9 cellular contexts compared by ENCODE assay signal in the genomic region with DNA sequence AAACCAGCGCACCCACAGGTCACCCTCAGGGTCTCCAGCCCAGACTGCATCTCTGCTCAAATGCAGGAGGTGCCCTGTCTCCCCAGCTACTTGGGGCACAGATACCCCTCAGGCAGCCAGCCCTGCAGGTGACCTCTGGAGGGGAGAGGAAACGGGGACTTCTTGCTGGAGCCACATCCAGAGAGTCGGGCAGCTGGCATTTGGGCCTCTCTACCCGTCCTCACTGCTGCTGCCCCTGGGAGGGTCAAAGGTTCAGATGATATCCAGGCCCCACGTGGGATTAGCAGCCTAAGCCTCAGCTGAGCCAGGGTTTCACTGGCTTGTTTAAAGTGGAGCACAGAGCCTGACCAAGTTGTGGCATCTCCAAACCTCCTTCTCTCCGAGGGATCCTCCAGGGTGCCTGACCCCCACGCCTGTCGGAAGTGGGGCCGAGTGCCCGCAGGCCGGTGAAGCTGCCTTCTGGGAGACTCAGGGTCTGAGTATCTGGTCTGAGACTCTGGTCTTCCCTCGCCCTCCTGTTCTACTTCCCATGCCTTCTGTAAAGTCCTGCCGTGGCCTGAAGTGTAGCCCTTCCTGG. TPM values are rescaled to one million over a fixed set of nuclear protein-coding genes. Genes with fewer than 3 reads are reported as not detected.
DNase-seq lines count a peak whose midpoint lies in the region; ATAC-seq and TF ChIP-seq lines count a peak whose summit lies in the region.
"Had no signal": no experiment of that assay in that cellular context is flagged by ENCODE, and none has a peak within 500 bp of the region (broad histone marks: within the 10 kb centered on the region; RNA-seq: fewer than 3 reads in every experiment).

No MANE protein-coding gene starts in this region.

- H3K4me3 ChIP-seq in SK-N-SH (ENCODE audit: low read depth in 2 of 2, low read length in 1 of 2) (peak overlapping the region; percentile 84 to 99), kidney epithelial cell (ENCODE audit: low read depth, low read length) (peak overlapping the region; percentile 55), subcutaneous abdominal adipose tissue (ENCODE audit: low read depth in 1 of 5, low read length in 5 of 5) (peak overlapping the region; percentile 31 to 92 (median 84))

- no peak for TF ChIP-seq RAD21 in SK-N-SH (IDR thresholded peaks at IDR 0.05; ENCODE audit: low read length)

- H3K27ac Mint-ChIP-seq in activated naive CD4-positive, alpha-beta T cell treated with anti-CD3 and anti-CD28 coated beads, Interleukin-2, amount 50 U/mL, for 72 hours: peak overlapping the region; percentile 97 to 99

- ATAC-seq in SK-N-SH treated with all-trans-retinoic acid at 6 μM for 48 hours (no peak; the same call in 2 of the 3 replicates), GM19452 (IDR thresholded peaks at IDR 0.05; ENCODE audit: unreplicated experiment) (no peak)
- no peak for ATAC-seq in activated naive CD4-positive, alpha-beta T cell treated with anti-CD3 and anti-CD28 coated beads, Interleukin-2, amount 50 U/mL, for 72 hours

- H2AFZ ChIP-seq in SK-N-SH (ENCODE audit: low read depth): no peak overlapping the region

- peaks cover 14 to 43% of the 10 kb centered on the region in 2 donors for H3K36me3 Mint-ChIP-seq in activated naive CD4-positive, alpha-beta T cell treated with anti-CD3 and anti-CD28 coated beads, Interleukin-2, amount 50 U/mL, for 72 hours

- H3K4me1 ChIP-seq in SK-N-SH (ENCODE audit: control insufficient read depth in 1 of 2, insufficient read depth in 2 of 2, low read depth in 1 of 2, low read length in 1 of 2) (peaks cover 38 to 39% of the 10 kb centered on the region in 2 experiments), subcutaneous abdominal adipose tissue (ENCODE audit: control insufficient read depth in 5 of 5, insufficient read depth in 5 of 5, low read length in 5 of 5) (peaks cover 10 to 71% (median 52%) of the 10 kb centered on the region in 5 donors)

- H3K9ac ChIP-seq in SK-N-SH (peak overlapping the region; percentile 92), subcutaneous abdominal adipose tissue (ENCODE audit: low read length in 5 of 5) (peak overlapping the region; percentile 45 to 82 (median 78))

- H3K27ac ChIP-seq in SK-N-SH (ENCODE audit: low read depth in 2 of 2, low read length in 1 of 2): peak overlapping the region; percentile 95 to 97
- peak overlapping the region; percentile 87 for H3K27ac ChIP-seq in subcutaneous abdominal adipose tissue (ENCODE audit: low read depth, low read length)

- TF ChIP-seq CTCF in SK-N-SH (IDR thresholded peaks at IDR 0.05) (no peak), kidney epithelial cell (IDR thresholded peaks at IDR 0.05; ENCODE audit: insufficient read depth, low read length, poor library complexity, severe bottlenecking) (no peak)

- peaks cover 67% of the 10 kb centered on the region for H3K79me2 ChIP-seq in SK-N-SH (ENCODE audit: insufficient read depth)

- H4K20me1 ChIP-seq in SK-N-SH (ENCODE audit: insufficient read depth): peaks cover 23% of the 10 kb centered on the region

- H3K36me3 ChIP-seq in SK-N-SH (replicated peaks in 1 of 2; ENCODE audit: control insufficient read depth in 1 of 2, insufficient read depth in 2 of 2, low read length in 1 of 2) (no peaks in the 10 kb centered on the region), kidney epithelial cell (ENCODE audit: control insufficient read depth, insufficient read depth, low read length) (no peaks in the 10 kb centered on the region), subcutaneous abdominal adipose tissue (ENCODE audit: control insufficient read depth in 5 of 5, insufficient read depth in 5 of 5, low read length in 5 of 5) (no peaks in the 10 kb centered on the region)

- H3K4me2 ChIP-seq in SK-N-SH: peak overlapping the region; percentile 97

- TF ChIP-seq EP300 in SK-N-SH (IDR thresholded peaks at IDR 0.05; ENCODE audit: borderline replicate concordance in 1 of 2, low read depth in 1 of 2, low read length in 1 of 2): no peak

- H3K9me2 ChIP-seq in SK-N-SH: no peaks in the 10 kb centered on the region

- H3K9me3 Mint-ChIP-seq in activated naive CD4-positive, alpha-beta T cell treated with anti-CD3 and anti-CD28 coated beads, Interleukin-2, amount 50 U/mL, for 72 hours: peaks cover 0 to 12% of the 10 kb centered on the region in 2 donors

- DNase-seq in SK-N-SH (no peak), kidney epithelial cell (ENCODE audit: low read depth) (no peak), NCI-H2227 (lab: John Stamatoyannopoulos, UW; ENCODE audit: unreplicated experiment) (no peak), NCI-H1436 (lab: John Stamatoyannopoulos, UW) (no peak)
- DNase-seq in activated naive CD4-positive, alpha-beta T cell treated with anti-CD3 and anti-CD28 coated beads, Interleukin-2, amount 50 U/mL, for 72 hours (ENCODE audit: low spot score in 2 of 2): no peak

- POLR2A ChIA-PET in SK-N-SH (lab: Yijun Ruan, JAX): interaction anchor here (1.4 kb wide), 1 partner anchor 12 kb away, joined by 3 read pairs; no protein-coding TSS in a partner anchor

- no peaks in the 10 kb centered on the region for H3K9me3 ChIP-seq in SK-N-SH
- no peaks in the 10 kb centered on the region for H3K9me3 ChIP-seq in subcutaneous abdominal adipose tissue (ENCODE audit: control insufficient read depth in 5 of 5, low read length in 5 of 5)

- H3K27me3 ChIP-seq in SK-N-SH (ENCODE audit: insufficient read depth) (no peaks in the 10 kb centered on the region), kidney epithelial cell (ENCODE audit: control insufficient read depth, insufficient read depth, low read length) (no peaks in the 10 kb centered on the region), subcutaneous abdominal adipose tissue (ENCODE audit: control insufficient read depth in 5 of 5, insufficient read depth in 4 of 5, low read length in 5 of 5) (no peaks in the 10 kb centered on the region)

- H3F3A ChIP-seq in SK-N-SH (replicated peaks; ENCODE audit: insufficient read depth): peaks cover 24% of the 10 kb centered on the region

- CTCF ChIA-PET in SK-N-SH (lab: Yijun Ruan, JAX): interaction anchor here (0.6 to 1.7 kb wide), 3 partner anchors 10 to 20 kb away, joined by 3 to 7 read pairs (median 4); no protein-coding TSS in a partner anchor

- 49% methylated on average over 6 of the region's 13 CpGs for WGBS in SK-N-SH (ENCODE audit: low lambda C conversion rate)

TF ChIP-seq in SK-N-SH, 30 proteins besides CTCF, POLR2A, EP300 and RAD21:
- TF ChIP-seq, protein P1, sequence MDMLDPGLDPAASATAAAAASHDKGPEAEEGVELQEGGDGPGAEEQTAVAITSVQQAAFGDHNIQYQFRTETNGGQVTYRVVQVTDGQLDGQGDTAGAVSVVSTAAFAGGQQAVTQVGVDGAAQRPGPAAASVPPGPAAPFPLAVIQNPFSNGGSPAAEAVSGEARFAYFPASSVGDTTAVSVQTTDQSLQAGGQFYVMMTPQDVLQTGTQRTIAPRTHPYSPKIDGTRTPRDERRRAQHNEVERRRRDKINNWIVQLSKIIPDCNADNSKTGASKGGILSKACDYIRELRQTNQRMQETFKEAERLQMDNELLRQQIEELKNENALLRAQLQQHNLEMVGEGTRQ (IDR thresholded peaks at IDR 0.05; ENCODE audit: borderline replicate concordance, low read depth, low read length): no peak
- no peak for TF ChIP-seq TEAD4 (IDR thresholded peaks at IDR 0.05; ENCODE audit: borderline replicate concordance, insufficient read depth)

TF ChIP-seq in SK-N-SH treated with all-trans-retinoic acid at 6 μM for 48 hours, 23 proteins besides CTCF, POLR2A, EP300 and RAD21 (continues in another document):
- no peak for TF ChIP-seq ARNTL (CRISPR knock-in tag; IDR thresholded peaks at IDR 0.05; ENCODE audit: borderline replicate concordance, low read depth)
- TF ChIP-seq RARB (CRISPR knock-in tag; IDR thresholded peaks at IDR 0.05): no peak
- no peak for TF ChIP-seq ZNF8 (CRISPR knock-in tag; IDR thresholded peaks at IDR 0.05)
- TF ChIP-seq GLIS3 (CRISPR knock-in tag; IDR thresholded peaks at IDR 0.05): no peak
- no peak for TF ChIP-seq TOX (CRISPR knock-in tag; IDR thresholded peaks at IDR 0.05; ENCODE audit: borderline replicate concordance)
- no peak for TF ChIP-seq ZNF70 (CRISPR knock-in tag; IDR thresholded peaks at IDR 0.05)
- no peak for TF ChIP-seq ZC3H10 (CRISPR knock-in tag; IDR thresholded peaks at IDR 0.05)
- no peak for TF ChIP-seq PPARA (CRISPR knock-in tag; IDR thresholded peaks at IDR 0.05; ENCODE audit: borderline replicate concordance)
- TF ChIP-seq, protein P2, sequence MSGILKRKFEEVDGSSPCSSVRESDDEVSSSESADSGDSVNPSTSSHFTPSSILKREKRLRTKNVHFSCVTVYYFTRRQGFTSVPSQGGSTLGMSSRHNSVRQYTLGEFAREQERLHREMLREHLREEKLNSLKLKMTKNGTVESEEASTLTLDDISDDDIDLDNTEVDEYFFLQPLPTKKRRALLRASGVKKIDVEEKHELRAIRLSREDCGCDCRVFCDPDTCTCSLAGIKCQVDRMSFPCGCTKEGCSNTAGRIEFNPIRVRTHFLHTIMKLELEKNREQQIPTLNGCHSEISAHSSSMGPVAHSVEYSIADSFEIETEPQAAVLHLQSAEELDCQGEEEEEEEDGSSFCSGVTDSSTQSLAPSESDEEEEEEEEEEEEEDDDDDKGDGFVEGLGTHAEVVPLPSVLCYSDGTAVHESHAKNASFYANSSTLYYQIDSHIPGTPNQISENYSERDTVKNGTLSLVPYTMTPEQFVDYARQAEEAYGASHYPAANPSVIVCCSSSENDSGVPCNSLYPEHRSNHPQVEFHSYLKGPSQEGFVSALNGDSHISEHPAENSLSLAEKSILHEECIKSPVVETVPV (CRISPR knock-in tag; IDR thresholded peaks at IDR 0.05): no peak
- TF ChIP-seq SNAI2 (CRISPR knock-in tag; IDR thresholded peaks at IDR 0.05): no peak
- no peak for TF ChIP-seq ISL1 (CRISPR knock-in tag; IDR thresholded peaks at IDR 0.05)

RNA-seq across cellular contexts. Expression of gene RASA3, which starts 2.2 kb away (rescaled TPM):
- polyA plus RNA-seq in SK-N-SH (2012; rRNA removed): 23.9 and 25.1 TPM in 2 replicates
- 17.3 and 20.8 TPM in 2 replicates for polyA plus RNA-seq in SK-N-SH (2012; cell fraction: cytosol; rRNA removed)
- polyA plus RNA-seq in SK-N-SH (2012; cell fraction: nucleus; rRNA removed): 26.8 and 31.9 TPM in 2 replicates
- total RNA-seq in activated naive CD4-positive, alpha-beta T cell treated with anti-CD3 and anti-CD28 coated beads, Interleukin-2, amount 50 U/mL, for 72 hours: 10 to 100 TPM; 39.4 to 44.1 TPM
- 25.4 and 27.0 TPM in 2 replicates for total RNA-seq in kidney epithelial cell

RNA-seq across cellular contexts. Expression of gene CFAP97D2, which starts 48.8 kb away (rescaled TPM):
- polyA plus RNA-seq in SK-N-SH (2012; rRNA removed): not detected in 2 replicates
- polyA plus RNA-seq in SK-N-SH (2012; cell fraction: cytosol; rRNA removed): not detected in 2 replicates
- not detected in 2 replicates for polyA plus RNA-seq in SK-N-SH (2012; cell fraction: nucleus; rRNA removed)
- not detected for total RNA-seq in activated naive CD4-positive, alpha-beta T cell treated with anti-CD3 and anti-CD28 coated beads, Interleukin-2, amount 50 U/mL, for 72 hours
- total RNA-seq in kidney epithelial cell: not detected in 2 replicates
- total RNA-seq: A172 had no signal
